In genomic region chr21:43991447-43991991, GRCh38 we compare ENCODE assay signal across 19 cellular contexts. TPM values are rescaled to one million over a fixed set of nuclear protein-coding genes. Genes with fewer than 3 reads are reported as not detected.
DNase-seq lines count a peak whose midpoint lies in the region; ATAC-seq and TF ChIP-seq lines count a peak whose summit lies in the region.
"Had no signal": no experiment of that assay in that cellular context is flagged by ENCODE, and none has a peak within 500 bp of the region (broad histone marks: within the 10 kb centered on the region; RNA-seq: fewer than 3 reads in every experiment).

No MANE protein-coding gene starts in this region.

- peaks cover 0 to 9% of the 10 kb centered on the region in 2 donors for H3K4me1 ChIP-seq in neuronal stem cell (ENCODE audit: control insufficient read depth in 2 of 2, insufficient read depth in 1 of 2, low read depth in 1 of 2, low read length in 2 of 2)
- H3K4me1 ChIP-seq in tibial nerve, result peaks cover 0 to 12% (median 0%) of the 10 kb centered on the region in 4 donors
- H3K4me1 ChIP-seq: A549 had no signal

- no CpG with 5 or more reads among the region's 33 CpGs for WGBS in neuronal stem cell (ENCODE audit: extremely low coverage in 2 of 2, insufficient read length in 2 of 2, insufficient replicate concordance in 1 of 2), 2 donors
- WGBS in tibial nerve, 2 donors, result 53 to 85% methylated on average over 31 to 32 of the region's 33 CpGs

- peak overlapping the region in 1 of 2 donors; percentile 34 for H3K4me3 Mint-ChIP-seq in activated T-cell treated with anti-CD3 and anti-CD28 coated beads, Interleukin-2, amount 50 U/mL, for 72 hours
- H3K4me3 Mint-ChIP-seq in activated T-cell treated with anti-CD3 and anti-CD28 coated beads, Interleukin-2, amount 50 U/mL, for 24 hours, result no peak overlapping the region
- no peak overlapping the region for H3K4me3 Mint-ChIP-seq in chondrocyte (ENCODE audit: unreplicated experiment)
- H3K4me3 Mint-ChIP-seq: CD14-positive monocyte had no signal

- no peak overlapping the region for H3K9ac ChIP-seq in neuronal stem cell (ENCODE audit: low read depth, low read length, poor library complexity)

- H2BK12ac ChIP-seq in neuronal stem cell (ENCODE audit: low read length), result peak overlapping the region; percentile 50

- H3K79me1 ChIP-seq in neuronal stem cell (ENCODE audit: low read depth, low read length), result no peaks in the 10 kb centered on the region

- H2BK120ac ChIP-seq in neuronal stem cell (ENCODE audit: low read depth, low read length), result no peak overlapping the region

- no peaks in the 10 kb centered on the region for H3K36me3 Mint-ChIP-seq in activated T-cell treated with anti-CD3 and anti-CD28 coated beads, Interleukin-2, amount 50 U/mL, for 72 hours (ENCODE audit: insufficient read depth in 2 of 2)
- H3K36me3 Mint-ChIP-seq in activated T-cell treated with anti-CD3 and anti-CD28 coated beads, Interleukin-2, amount 50 U/mL, for 24 hours (ENCODE audit: low read depth), result no peaks in the 10 kb centered on the region
- no peaks in the 10 kb centered on the region for H3K36me3 Mint-ChIP-seq in chondrocyte (ENCODE audit: low read depth)
- H3K36me3 Mint-ChIP-seq: CD14-positive monocyte had no signal

- H3K14ac ChIP-seq in neuronal stem cell (ENCODE audit: low read length), result no peak overlapping the region

- TF ChIP-seq POLR2A in tibial nerve (IDR thresholded peaks at IDR 0.05), result no peak

- H3K18ac ChIP-seq in neuronal stem cell (ENCODE audit: low read length), result peak overlapping the region; percentile 72

- H2AK5ac ChIP-seq in neuronal stem cell (ENCODE audit: low read depth, low read length), result peak overlapping the region; percentile 15

- H3K9me3 ChIP-seq in neuronal stem cell (replicated peaks in 1 of 2; ENCODE audit: control insufficient read depth in 2 of 2, insufficient read depth in 1 of 2, low read depth in 1 of 2, low read length in 2 of 2), result peaks cover 0 to 2% of the 10 kb centered on the region in 2 donors
- no peaks in the 10 kb centered on the region for H3K9me3 ChIP-seq in tibial nerve
- H3K9me3 ChIP-seq: A549 had no signal

- H3K9me3 Mint-ChIP-seq in activated T-cell treated with anti-CD3 and anti-CD28 coated beads, Interleukin-2, amount 50 U/mL, for 72 hours, result no peaks in the 10 kb centered on the region
- H3K9me3 Mint-ChIP-seq in activated T-cell treated with anti-CD3 and anti-CD28 coated beads, Interleukin-2, amount 50 U/mL, for 24 hours, result no peaks in the 10 kb centered on the region
- H3K9me3 Mint-ChIP-seq in chondrocyte (ENCODE audit: low read depth), result no peaks in the 10 kb centered on the region

- TF ChIP-seq CTCF in chondrocyte (IDR thresholded peaks at IDR 0.05) (no peak), tibial nerve (IDR thresholded peaks at IDR 0.05) (no peak)

- no peak overlapping the region for H3K4me3 ChIP-seq in neuronal stem cell (ENCODE audit: low read length in 2 of 2)
- H3K4me3 ChIP-seq in tibial nerve, result no peak overlapping the region
- H3K4me3 ChIP-seq: A549, GM12878 had no signal

- no peaks in the 10 kb centered on the region for H3K27me3 Mint-ChIP-seq in activated T-cell treated with anti-CD3 and anti-CD28 coated beads, Interleukin-2, amount 50 U/mL, for 72 hours (ENCODE audit: low read depth)
- H3K27me3 Mint-ChIP-seq in activated T-cell treated with anti-CD3 and anti-CD28 coated beads, Interleukin-2, amount 50 U/mL, for 24 hours, result no peaks in the 10 kb centered on the region
- no peaks in the 10 kb centered on the region for H3K27me3 Mint-ChIP-seq in chondrocyte (ENCODE audit: low read depth)

- no peak overlapping the region for H3K4me2 ChIP-seq in neuronal stem cell (ENCODE audit: insufficient read depth, low read length, poor library complexity, severe bottlenecking)
- H3K4me2 ChIP-seq: A549 had no signal

- peak; percentile 6 to 19 for ATAC-seq in activated T-cell treated with anti-CD3 and anti-CD28 coated beads, Interleukin-2, amount 50 U/mL, for 72 hours (replicated peaks in 1 of 2)
- ATAC-seq: A549, GM12878 had no signal

- no peak overlapping the region for H3K27ac Mint-ChIP-seq in activated T-cell treated with anti-CD3 and anti-CD28 coated beads, Interleukin-2, amount 50 U/mL, for 72 hours
- no peak overlapping the region for H3K27ac Mint-ChIP-seq in activated T-cell treated with anti-CD3 and anti-CD28 coated beads, Interleukin-2, amount 50 U/mL, for 24 hours
- H3K27ac Mint-ChIP-seq in chondrocyte (ENCODE audit: unreplicated experiment), result no peak overlapping the region

- H4K8ac ChIP-seq in neuronal stem cell (ENCODE audit: low read depth, low read length), result no peak overlapping the region

- no peak overlapping the region for H3K4ac ChIP-seq in neuronal stem cell (ENCODE audit: low read length)

- H2AFZ ChIP-seq in neuronal stem cell (ENCODE audit: low read length), result no peak overlapping the region

- H3K27me3 ChIP-seq in neuronal stem cell (ENCODE audit: control insufficient read depth in 3 of 3, insufficient read depth in 3 of 3, low read depth in 1 of 3, low read length in 3 of 3), result peaks cover 0 to 3% (median 0%) of the 10 kb centered on the region in 3 experiments
- H3K27me3 ChIP-seq in tibial nerve, result no peaks in the 10 kb centered on the region

- peak in 1 of 2 donors; percentile 49 for TF ChIP-seq EP300 in tibial nerve (IDR thresholded peaks at IDR 0.05)

- DNase-seq in activated T-cell treated with anti-CD3 and anti-CD28 coated beads, Interleukin-2, amount 50 U/mL, for 72 hours, result no peak
- DNase-seq in activated T-cell treated with anti-CD3 and anti-CD28 coated beads, Interleukin-2, amount 50 U/mL, for 24 hours, result no peak
- DNase-seq in chondrocyte (ENCODE audit: low spot score), result peak; percentile 90
- no peak for DNase-seq in neuronal stem cell (ENCODE audit: low spot score)
- DNase-seq in tibial nerve (ENCODE audit: low spot score in 2 of 2), result no peak
- no peak for DNase-seq in NCI-H82 (lab: John Stamatoyannopoulos, UW)
- no peak for DNase-seq in DMS79 treated with DMSO at 0.1 percent for 48 hours (lab: John Stamatoyannopoulos, UW)
- DNase-seq in iPS-NIHi7 (ENCODE audit: extremely low spot score), result no peak
- DNase-seq: COR-L47, HCEC 1CT, NCI-H1048, NCI-H187, NCI-H2171, NCI-H446 treated with DMSO at 0.1 percent for 48 hours, NCI-H774 had no signal

- H3K4me1 Mint-ChIP-seq in activated T-cell treated with anti-CD3 and anti-CD28 coated beads, Interleukin-2, amount 50 U/mL, for 72 hours (ENCODE audit: low read depth), result no peaks in the 10 kb centered on the region
- H3K4me1 Mint-ChIP-seq in activated T-cell treated with anti-CD3 and anti-CD28 coated beads, Interleukin-2, amount 50 U/mL, for 24 hours (ENCODE audit: low read depth), result peaks cover 2% of the 10 kb centered on the region
- H3K4me1 Mint-ChIP-seq in chondrocyte (ENCODE audit: low read depth), result peaks cover 3% of the 10 kb centered on the region
- H3K4me1 Mint-ChIP-seq: CD14-positive monocyte had no signal

- no peak overlapping the region for H2BK5ac ChIP-seq in neuronal stem cell (ENCODE audit: low read length)

- H3K36me3 ChIP-seq in neuronal stem cell (replicated peaks in 1 of 2; ENCODE audit: control insufficient read depth in 2 of 2, insufficient read depth in 2 of 2, low read length in 2 of 2), result no peaks in the 10 kb centered on the region
- no peaks in the 10 kb centered on the region for H3K36me3 ChIP-seq in tibial nerve

- peak overlapping the region; percentile 5 for H2BK15ac ChIP-seq in neuronal stem cell (ENCODE audit: low read length)

- no peak overlapping the region for H4K91ac ChIP-seq in neuronal stem cell (ENCODE audit: low read depth, low read length, poor library complexity)

- H3K23ac ChIP-seq in neuronal stem cell (ENCODE audit: low read depth, low read length, poor library complexity), result peak overlapping the region; percentile 8

- H3K27ac ChIP-seq in neuronal stem cell (replicated peaks; ENCODE audit: low read length), result no peak overlapping the region
- peak overlapping the region in 3 of 4 donors; percentile 54 to 81 (median 69) for H3K27ac ChIP-seq in tibial nerve
- H3K27ac ChIP-seq: A549, RWPE1 had no signal

RNA-seq across cellular contexts. Expression of gene TRAPPC10, which starts 20.6 kb away (rescaled TPM):
- total RNA-seq in activated T-cell treated with anti-CD3 and anti-CD28 coated beads, Interleukin-2, amount 50 U/mL, for 72 hours, result 10 to 100 TPM; 53.5 to 72.6 TPM
- 31.0 to 41.8 TPM (median 37.0 TPM) in 3 replicates for total RNA-seq in chondrocyte
- polyA plus RNA-seq in neuronal stem cell (2013, experiment 1 of 2), result 11.6 TPM
- 12.2 TPM for polyA plus RNA-seq in neuronal stem cell (2013, experiment 2 of 2)
- total RNA-seq in tibial nerve, result 10 to 100 TPM; 27.7 to 53.8 (median 38.4) TPM
